Comparison of ENCODE assay signal across 1 cellular context in the genomic region with DNA sequence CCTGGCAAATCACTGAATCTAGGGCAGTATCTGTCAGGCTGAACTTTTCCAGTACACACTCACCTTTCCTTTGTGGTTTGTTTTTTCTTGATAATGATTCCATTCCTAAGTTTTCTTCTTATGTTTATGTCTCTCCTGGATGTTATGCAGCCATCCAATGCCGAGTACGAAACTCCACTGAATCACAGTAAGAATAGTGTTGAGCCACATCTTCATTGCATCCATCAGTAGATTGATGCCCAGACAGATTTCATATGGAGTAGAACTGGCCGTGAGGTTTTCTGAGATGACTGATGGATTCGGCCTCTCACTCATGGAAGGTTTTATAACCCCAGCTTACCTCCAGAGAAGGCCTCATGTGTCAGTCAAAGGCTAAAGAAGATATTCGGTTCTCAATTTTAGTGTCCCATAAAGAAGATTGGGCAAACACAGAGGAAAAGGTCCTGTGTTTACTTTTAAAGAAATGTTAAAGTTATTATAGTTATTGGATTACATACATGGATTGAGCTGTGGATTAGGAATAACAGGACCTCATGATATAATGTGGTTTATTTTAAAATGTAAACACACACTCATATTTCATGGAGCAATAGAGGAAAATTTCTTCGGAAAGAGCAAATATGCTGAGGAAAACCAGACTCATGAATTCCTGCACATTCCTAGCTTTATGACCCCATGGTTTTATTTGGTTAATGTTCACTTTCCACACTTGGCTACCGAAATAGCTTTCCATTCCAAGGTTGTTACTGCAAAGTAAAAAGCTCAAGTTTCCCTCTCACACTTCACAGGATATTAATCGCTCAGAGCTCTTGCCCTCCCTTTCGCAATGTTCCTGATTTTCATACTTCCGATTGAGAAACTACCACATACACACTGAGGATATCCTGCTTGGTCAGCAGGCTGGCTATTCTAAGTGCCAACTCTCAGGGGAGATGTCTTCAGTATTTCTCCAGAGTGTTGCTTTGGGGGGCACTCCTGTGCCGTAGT.
TF ChIP-seq lines count a peak whose summit lies in the region.

No MANE protein-coding gene starts in this region.

TF ChIP-seq in HEK293T, 16 proteins besides CTCF, POLR2A, EP300 and RAD21:
- TF ChIP-seq PKNOX1 (IDR thresholded peaks at IDR 0.05) (peak; percentile 92), FOXK2 (IDR thresholded peaks at IDR 0.05) (no peak), FOXA1 (IDR thresholded peaks at IDR 0.05) (peak; percentile 57; the same call in 1 of the 2 replicates), CTBP1 (IDR thresholded peaks at IDR 0.05; ENCODE audit: borderline replicate concordance) (peak; percentile 46; the same call in 1 of the 2 replicates)
